ENCODE assay signal across 22 cellular contexts in genomic region chr2:120944575-120944974, GRCh38.
"Had no signal": no experiment of that assay in that cellular context is flagged by ENCODE, and none has a peak within 500 bp of the region (broad histone marks: within the 10 kb centered on the region; RNA-seq: fewer than 3 reads in every experiment).

No MANE protein-coding gene starts in this region.

- H3K4me2 ChIP-seq: KMS-11 had no signal

- H3K9me3 ChIP-seq: SJCRH30 had no signal

- H3K9ac ChIP-seq: KMS-11 had no signal

- DNase-seq: Kasumi-1, MM.1S, NCI-H1048, NCI-H1105 treated with DMSO at 0.1 percent for 48 hours, NCI-H1417 treated with DMSO at 0.1 percent for 48 hours, NCI-H146, NCI-H1694 treated with DMSO at 0.1 percent for 48 hours, NCI-H1930, NCI-H2081 treated with DMSO at 0.1 percent for 48 hours, NCI-H2171, NCI-H226, NCI-H446, NCI-H510A, NCI-H524 treated with DMSO at 0.1 percent for 48 hours, NCI-H69, NCI-H774, RPMI8226, SHP77 treated with DMSO at 0.1 percent for 48 hours, SJCRH30 had no signal

- ATAC-seq: SK-N-SH treated with all-trans-retinoic acid at 6 μM for 48 hours had no signal

- H3K36me3 ChIP-seq: SJCRH30 had no signal

- H3K27me3 ChIP-seq: SJCRH30 had no signal

- H3K4me3 ChIP-seq: SJCRH30 had no signal

- H3K27ac ChIP-seq: KMS-11, SJCRH30 had no signal

- FAIRE-seq: RCC 7860 had no signal
